1 cellular context compared by ENCODE assay signal in the genomic region with DNA sequence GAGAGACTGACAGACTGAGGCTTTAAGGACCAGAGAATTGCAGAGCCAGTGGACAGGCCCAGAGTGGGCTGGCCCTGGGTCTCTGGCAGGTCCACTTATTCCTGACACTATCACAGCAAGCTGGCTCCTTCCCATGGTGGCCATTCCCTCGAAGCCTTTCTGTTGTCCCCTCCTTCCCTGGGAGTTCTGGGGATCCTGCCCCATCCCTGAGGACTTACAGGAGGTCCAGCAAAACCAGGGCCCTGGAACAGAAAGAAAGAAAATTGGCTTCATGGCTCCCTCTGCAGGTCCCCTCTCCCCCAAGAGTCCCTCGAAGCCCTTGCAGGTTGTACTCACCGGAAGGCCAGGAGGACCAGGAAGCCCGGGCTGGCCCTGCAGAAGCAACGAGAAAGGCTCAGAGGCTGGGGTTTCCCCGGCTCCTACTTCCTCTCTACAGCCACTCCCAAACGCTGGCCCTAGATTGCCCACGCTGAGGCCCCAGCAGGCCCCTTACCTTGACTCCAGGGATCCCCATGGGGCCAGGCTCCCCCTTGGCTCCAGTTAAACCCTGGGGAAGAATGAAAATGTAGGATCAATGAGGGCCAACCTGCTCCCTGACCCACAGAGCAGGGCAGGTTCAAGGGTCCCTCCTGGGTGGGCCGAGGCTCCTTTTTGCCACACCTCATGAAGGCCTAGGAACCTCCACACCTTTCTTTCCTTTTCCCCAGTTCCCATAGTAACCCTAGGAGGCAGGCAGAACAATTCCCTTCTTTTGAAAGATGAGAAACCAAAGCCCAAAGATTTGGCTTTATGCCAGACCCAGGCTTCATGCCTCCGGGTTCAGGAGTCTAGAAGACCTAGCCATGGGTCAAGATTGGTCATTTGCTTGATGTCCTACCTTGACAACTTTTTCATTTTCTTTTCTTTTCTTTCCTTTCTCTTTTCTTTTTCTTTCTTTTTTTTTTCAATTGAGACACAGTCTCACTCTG.
TF ChIP-seq lines count a peak whose summit lies in the region.

No MANE protein-coding gene starts in this region.

TF ChIP-seq in GM23338, 12 proteins besides CTCF, POLR2A, EP300 and RAD21 (continued from another document):
- TF ChIP-seq, protein P1, sequence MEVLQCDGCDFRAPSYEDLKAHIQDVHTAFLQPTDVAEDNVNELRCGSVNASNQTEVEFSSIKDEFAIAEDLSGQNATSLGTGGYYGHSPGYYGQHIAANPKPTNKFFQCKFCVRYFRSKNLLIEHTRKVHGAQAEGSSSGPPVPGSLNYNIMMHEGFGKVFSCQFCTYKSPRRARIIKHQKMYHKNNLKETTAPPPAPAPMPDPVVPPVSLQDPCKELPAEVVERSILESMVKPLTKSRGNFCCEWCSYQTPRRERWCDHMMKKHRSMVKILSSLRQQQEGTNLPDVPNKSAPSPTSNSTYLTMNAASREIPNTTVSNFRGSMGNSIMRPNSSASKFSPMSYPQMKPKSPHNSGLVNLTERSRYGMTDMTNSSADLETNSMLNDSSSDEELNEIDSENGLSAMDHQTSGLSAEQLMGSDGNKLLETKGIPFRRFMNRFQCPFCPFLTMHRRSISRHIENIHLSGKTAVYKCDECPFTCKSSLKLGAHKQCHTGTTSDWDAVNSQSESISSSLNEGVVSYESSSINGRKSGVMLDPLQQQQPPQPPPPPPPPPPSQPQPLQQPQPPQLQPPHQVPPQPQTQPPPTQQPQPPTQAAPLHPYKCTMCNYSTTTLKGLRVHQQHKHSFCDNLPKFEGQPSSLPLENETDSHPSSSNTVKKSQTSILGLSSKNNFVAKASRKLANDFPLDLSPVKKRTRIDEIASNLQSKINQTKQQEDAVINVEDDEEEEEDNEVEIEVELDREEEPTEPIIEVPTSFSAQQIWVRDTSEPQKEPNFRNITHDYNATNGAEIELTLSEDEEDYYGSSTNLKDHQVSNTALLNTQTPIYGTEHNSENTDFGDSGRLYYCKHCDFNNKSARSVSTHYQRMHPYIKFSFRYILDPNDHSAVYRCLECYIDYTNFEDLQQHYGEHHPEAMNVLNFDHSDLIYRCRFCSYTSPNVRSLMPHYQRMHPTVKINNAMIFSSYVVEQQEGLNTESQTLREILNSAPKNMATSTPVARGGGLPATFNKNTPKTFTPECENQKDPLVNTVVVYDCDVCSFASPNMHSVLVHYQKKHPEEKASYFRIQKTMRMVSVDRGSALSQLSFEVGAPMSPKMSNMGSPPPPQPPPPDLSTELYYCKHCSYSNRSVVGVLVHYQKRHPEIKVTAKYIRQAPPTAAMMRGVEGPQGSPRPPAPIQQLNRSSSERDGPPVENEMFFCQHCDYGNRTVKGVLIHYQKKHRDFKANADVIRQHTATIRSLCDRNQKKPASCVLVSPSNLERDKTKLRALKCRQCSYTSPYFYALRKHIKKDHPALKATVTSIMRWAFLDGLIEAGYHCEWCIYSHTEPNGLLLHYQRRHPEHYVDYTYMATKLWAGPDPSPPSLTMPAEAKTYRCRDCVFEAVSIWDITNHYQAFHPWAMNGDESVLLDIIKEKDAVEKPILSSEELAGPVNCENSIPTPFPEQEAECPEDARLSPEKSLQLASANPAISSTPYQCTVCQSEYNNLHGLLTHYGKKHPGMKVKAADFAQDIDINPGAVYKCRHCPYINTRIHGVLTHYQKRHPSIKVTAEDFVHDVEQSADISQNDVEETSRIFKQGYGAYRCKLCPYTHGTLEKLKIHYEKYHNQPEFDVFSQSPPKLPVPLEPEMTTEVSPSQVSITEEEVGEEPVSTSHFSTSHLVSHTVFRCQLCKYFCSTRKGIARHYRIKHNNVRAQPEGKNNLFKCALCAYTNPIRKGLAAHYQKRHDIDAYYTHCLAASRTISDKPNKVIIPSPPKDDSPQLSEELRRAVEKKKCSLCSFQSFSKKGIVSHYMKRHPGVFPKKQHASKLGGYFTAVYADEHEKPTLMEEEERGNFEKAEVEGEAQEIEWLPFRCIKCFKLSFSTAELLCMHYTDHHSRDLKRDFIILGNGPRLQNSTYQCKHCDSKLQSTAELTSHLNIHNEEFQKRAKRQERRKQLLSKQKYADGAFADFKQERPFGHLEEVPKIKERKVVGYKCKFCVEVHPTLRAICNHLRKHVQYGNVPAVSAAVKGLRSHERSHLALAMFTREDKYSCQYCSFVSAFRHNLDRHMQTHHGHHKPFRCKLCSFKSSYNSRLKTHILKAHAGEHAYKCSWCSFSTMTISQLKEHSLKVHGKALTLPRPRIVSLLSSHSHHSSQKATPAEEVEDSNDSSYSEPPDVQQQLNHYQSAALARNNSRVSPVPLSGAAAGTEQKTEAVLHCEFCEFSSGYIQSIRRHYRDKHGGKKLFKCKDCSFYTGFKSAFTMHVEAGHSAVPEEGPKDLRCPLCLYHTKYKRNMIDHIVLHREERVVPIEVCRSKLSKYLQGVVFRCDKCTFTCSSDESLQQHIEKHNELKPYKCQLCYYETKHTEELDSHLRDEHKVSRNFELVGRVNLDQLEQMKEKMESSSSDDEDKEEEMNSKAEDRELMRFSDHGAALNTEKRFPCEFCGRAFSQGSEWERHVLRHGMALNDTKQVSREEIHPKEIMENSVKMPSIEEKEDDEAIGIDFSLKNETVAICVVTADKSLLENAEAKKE (CRISPR knock-in tag; IDR thresholded peaks at IDR 0.05) = no peak
- no peak for TF ChIP-seq STAT1 (IDR thresholded peaks at IDR 0.05; ENCODE audit: unreplicated experiment)
- TF ChIP-seq ZNF331 (CRISPR knock-in tag; IDR thresholded peaks at IDR 0.05; ENCODE audit: low read depth) = no peak
- TF ChIP-seq CREB1 (CRISPR knock-in tag; IDR thresholded peaks at IDR 0.05; ENCODE audit: low read depth) = no peak
- TF ChIP-seq, protein P2, sequence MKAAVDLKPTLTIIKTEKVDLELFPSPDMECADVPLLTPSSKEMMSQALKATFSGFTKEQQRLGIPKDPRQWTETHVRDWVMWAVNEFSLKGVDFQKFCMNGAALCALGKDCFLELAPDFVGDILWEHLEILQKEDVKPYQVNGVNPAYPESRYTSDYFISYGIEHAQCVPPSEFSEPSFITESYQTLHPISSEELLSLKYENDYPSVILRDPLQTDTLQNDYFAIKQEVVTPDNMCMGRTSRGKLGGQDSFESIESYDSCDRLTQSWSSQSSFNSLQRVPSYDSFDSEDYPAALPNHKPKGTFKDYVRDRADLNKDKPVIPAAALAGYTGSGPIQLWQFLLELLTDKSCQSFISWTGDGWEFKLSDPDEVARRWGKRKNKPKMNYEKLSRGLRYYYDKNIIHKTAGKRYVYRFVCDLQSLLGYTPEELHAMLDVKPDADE (IDR thresholded peaks at IDR 0.05) = no peak
- TF ChIP-seq EZH2phosphoT487 (IDR thresholded peaks at IDR 0.05; ENCODE audit: unreplicated experiment) = no peak
- TF ChIP-seq, protein P3, sequence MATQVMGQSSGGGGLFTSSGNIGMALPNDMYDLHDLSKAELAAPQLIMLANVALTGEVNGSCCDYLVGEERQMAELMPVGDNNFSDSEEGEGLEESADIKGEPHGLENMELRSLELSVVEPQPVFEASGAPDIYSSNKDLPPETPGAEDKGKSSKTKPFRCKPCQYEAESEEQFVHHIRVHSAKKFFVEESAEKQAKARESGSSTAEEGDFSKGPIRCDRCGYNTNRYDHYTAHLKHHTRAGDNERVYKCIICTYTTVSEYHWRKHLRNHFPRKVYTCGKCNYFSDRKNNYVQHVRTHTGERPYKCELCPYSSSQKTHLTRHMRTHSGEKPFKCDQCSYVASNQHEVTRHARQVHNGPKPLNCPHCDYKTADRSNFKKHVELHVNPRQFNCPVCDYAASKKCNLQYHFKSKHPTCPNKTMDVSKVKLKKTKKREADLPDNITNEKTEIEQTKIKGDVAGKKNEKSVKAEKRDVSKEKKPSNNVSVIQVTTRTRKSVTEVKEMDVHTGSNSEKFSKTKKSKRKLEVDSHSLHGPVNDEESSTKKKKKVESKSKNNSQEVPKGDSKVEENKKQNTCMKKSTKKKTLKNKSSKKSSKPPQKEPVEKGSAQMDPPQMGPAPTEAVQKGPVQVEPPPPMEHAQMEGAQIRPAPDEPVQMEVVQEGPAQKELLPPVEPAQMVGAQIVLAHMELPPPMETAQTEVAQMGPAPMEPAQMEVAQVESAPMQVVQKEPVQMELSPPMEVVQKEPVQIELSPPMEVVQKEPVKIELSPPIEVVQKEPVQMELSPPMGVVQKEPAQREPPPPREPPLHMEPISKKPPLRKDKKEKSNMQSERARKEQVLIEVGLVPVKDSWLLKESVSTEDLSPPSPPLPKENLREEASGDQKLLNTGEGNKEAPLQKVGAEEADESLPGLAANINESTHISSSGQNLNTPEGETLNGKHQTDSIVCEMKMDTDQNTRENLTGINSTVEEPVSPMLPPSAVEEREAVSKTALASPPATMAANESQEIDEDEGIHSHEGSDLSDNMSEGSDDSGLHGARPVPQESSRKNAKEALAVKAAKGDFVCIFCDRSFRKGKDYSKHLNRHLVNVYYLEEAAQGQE (IDR thresholded peaks at IDR 0.05; ENCODE audit: unreplicated experiment) = no peak
- no peak for TF ChIP-seq EZH2 (IDR thresholded peaks at IDR 0.05; ENCODE audit: low read depth, unreplicated experiment)
- TF ChIP-seq POLR2AphosphoS5 (IDR thresholded peaks at IDR 0.05; ENCODE audit: low read depth) = no peak
TF ChIP-seq in GM23338: peak in this region for 0.
